Comparison of ENCODE assay signal across 10 cellular contexts in genomic region chr9:18474778-18475177, GRCh38. TPM values are rescaled to one million over a fixed set of nuclear protein-coding genes. Genes with fewer than 3 reads are reported as not detected.
DNase-seq lines count a peak whose midpoint lies in the region; ATAC-seq and TF ChIP-seq lines count a peak whose summit lies in the region.
"Had no signal": no experiment of that assay in that cellular context is flagged by ENCODE, and none has a peak within 500 bp of the region (broad histone marks: within the 10 kb centered on the region; RNA-seq: fewer than 3 reads in every experiment).

No MANE protein-coding gene starts in this region.

- no peaks in the 10 kb centered on the region for H3K27me3 ChIP-seq in right cardiac atrium (ENCODE audit: control insufficient read depth, insufficient read depth)

- H3K27ac ChIP-seq in HEK293 (ENCODE audit: extremely low read depth, low read depth, low read length) = no peak overlapping the region
- no peak overlapping the region for H3K27ac ChIP-seq in right cardiac atrium (ENCODE audit: low read length)

- no peaks in the 10 kb centered on the region for H3K36me3 ChIP-seq in HEK293 (ENCODE audit: control insufficient read depth in 2 of 2, insufficient read depth in 1 of 2, low read length in 2 of 2)

- WGBS in right cardiac atrium = 44% methylated on average over 4 of the region's 4 CpGs

- no peak for DNase-seq in astrocyte of the cerebellum (ENCODE audit: low read depth)
- DNase-seq in right cardiac atrium = no peak
- peak; percentile 67 for DNase-seq in stromal cell of bone marrow (ENCODE audit: low read depth)
- DNase-seq in NCI-H446 treated with DMSO at 0.1 percent for 48 hours (lab: John Stamatoyannopoulos, UW) = no peak
- no peak for DNase-seq in COR-L47 (lab: John Stamatoyannopoulos, UW)
- no peak for DNase-seq in pons (ENCODE audit: low spot score)
- DNase-seq in stimulated activated CD4-positive, alpha-beta T cell treated with anti-CD3 and anti-CD28 coated beads, Interleukin-1b, Interleukin-23, amount 100 ng/mL, for 48 hours = no peak
- DNase-seq: activated T-cell treated with anti-CD3 and anti-CD28 coated beads for 4 hours, Kasumi-1 had no signal

- peak; percentile 61 to 77 for ATAC-seq in right cardiac atrium

- in situ Hi-C loops in astrocyte of the cerebellum (cut with HindIII; ENCODE audit: low sequenced_read_pairs) = loop anchor here (25.0 kb wide), 1 partner anchor 212 kb away; no protein-coding TSS in a partner anchor

- TF ChIP-seq CTCF in HEK293 (tag by site-specific recombination; IDR thresholded peaks at IDR 0.05) = no peak
- TF ChIP-seq CTCF in astrocyte of the cerebellum (IDR thresholded peaks at IDR 0.05; ENCODE audit: low read depth, low read length, missing control alignments) = no peak

- CTCF ChIA-PET in HEK293 (lab: Yijun Ruan, JAX) = no interaction called here

- H3K4me1 ChIP-seq in HEK293 (ENCODE audit: control insufficient read depth, insufficient read depth, low read length) (no peaks in the 10 kb centered on the region), right cardiac atrium (ENCODE audit: control insufficient read depth, insufficient read depth, low read length) (peaks cover 2% of the 10 kb centered on the region)

- POLR2A ChIA-PET in HEK293 (lab: Yijun Ruan, JAX) = no interaction called here

- intact Hi-C loops in right cardiac atrium (cut with DNase I) = no loop called here

- H3K9me3 ChIP-seq in HEK293 (ENCODE audit: control insufficient read depth, insufficient read depth, low read depth, low read length) (no peaks in the 10 kb centered on the region), right cardiac atrium (ENCODE audit: control insufficient read depth, low read length) (no peaks in the 10 kb centered on the region)

- H3K4me3 ChIP-seq in HEK293 (ENCODE audit: low read depth, low read length) = no peak overlapping the region
- peak overlapping the region; percentile 69 for H3K4me3 ChIP-seq in astrocyte of the cerebellum (ENCODE audit: low read depth, low read length)
- H3K4me3 ChIP-seq in right cardiac atrium (ENCODE audit: low read length) = peak overlapping the region; percentile 30

TF ChIP-seq in HEK293, 187 proteins besides CTCF, POLR2A, EP300 and RAD21:
- TF ChIP-seq ZBTB26 (tag by site-specific recombination; optimal IDR thresholded peaks at IDR 0.05) = no peak
- no peak for TF ChIP-seq ZXDB (tag by site-specific recombination; IDR thresholded peaks at IDR 0.05)
- TF ChIP-seq ZNF561 (tag by site-specific recombination; IDR thresholded peaks at IDR 0.05; ENCODE audit: borderline replicate concordance) = no peak
- 0 out of 2 replicates have a peak, but pooled peaks have one; percentile 8 for TF ChIP-seq PRDM6 (tag by site-specific recombination; IDR thresholded peaks at IDR 0.05)
- TF ChIP-seq ZEB2 (tag by site-specific recombination; IDR thresholded peaks at IDR 0.05) = no peak
- TF ChIP-seq HIC1 (tag by site-specific recombination; IDR thresholded peaks at IDR 0.05) = no peak

RNA-seq across cellular contexts. Expression of gene ADAMTSL1, which starts 0.8 kb away (rescaled TPM):
- total RNA-seq in right cardiac atrium = 1 to 10 TPM; 2.2 to 5.0 (median 4.0) TPM
- 1.2 TPM for polyA plus RNA-seq in right cardiac atrium
